Comparison of ENCODE assay signal across 14 cellular contexts in genomic region chr22:47131611-47132427, GRCh38.
A peak's percentile ranks its signal among the peaks of the same experiment; 100 is the strongest.
DNase-seq lines count a peak whose midpoint lies in the region; ATAC-seq, FAIRE-seq and TF ChIP-seq lines count a peak whose summit lies in the region.
"Had no signal": no experiment of that assay in that cellular context is flagged by ENCODE, and none has a peak within 500 bp of the region (broad histone marks: within the 10 kb centered on the region; RNA-seq: fewer than 3 reads in every experiment).

No MANE protein-coding gene starts in this region.

- H3K27me3 Mint-ChIP-seq in activated T-cell treated with anti-CD3 and anti-CD28 coated beads, Interleukin-2, amount 50 U/mL, for 24 hours, result no peaks in the 10 kb centered on the region
- H3K27me3 Mint-ChIP-seq in activated T-cell treated with anti-CD3 and anti-CD28 coated beads, Interleukin-2, amount 50 U/mL, for 4 hours (ENCODE audit: low read depth), result no peaks in the 10 kb centered on the region
- H3K27me3 Mint-ChIP-seq in natural killer cell (ENCODE audit: low read depth in 2 of 2) (no peaks in the 10 kb centered on the region), type B pancreatic cell (no peaks in the 10 kb centered on the region)
- no peaks in the 10 kb centered on the region for H3K27me3 Mint-ChIP-seq in natural killer cell treated with Interleukin-12 subunit alpha and Interleukin-12 subunit beta and Interleukin-15 and Interleukin-18, amount 100 ng/mL, for 72 hours
- no peaks in the 10 kb centered on the region for H3K27me3 Mint-ChIP-seq in stimulated activated memory B cell treated with anti-CD40 and anti-IgM and Interleukin-4, amounts not matched to agents 10 μg/mL and 1 μg/mL and 100 μg/mL, for 72 hours
- H3K27me3 Mint-ChIP-seq: CD4-positive, CD25-positive, alpha-beta regulatory T cell had no signal

- H3K4me1 ChIP-seq in kidney (ENCODE audit: control insufficient read depth in 1 of 2, insufficient read depth in 1 of 2, low read depth in 1 of 2, low read length in 2 of 2), result no peaks in the 10 kb centered on the region
- H3K4me1 ChIP-seq: BLaER1 had no signal

- no peak overlapping the region for H3K4me3 ChIP-seq in kidney (ENCODE audit: low read length in 2 of 2)
- H3K4me3 ChIP-seq: BLaER1 had no signal

- TF ChIP-seq CTCF in natural killer cell (IDR thresholded peaks at IDR 0.05) (no peak), kidney (IDR thresholded peaks at IDR 0.05; ENCODE audit: borderline replicate concordance, extremely low read depth, insufficient read depth) (no peak), type B pancreatic cell (conservative IDR thresholded peaks at IDR 0.05) (no peak)

- H3K9me3 Mint-ChIP-seq in activated T-cell treated with anti-CD3 and anti-CD28 coated beads, Interleukin-2, amount 50 U/mL, for 24 hours, result no peaks in the 10 kb centered on the region
- H3K9me3 Mint-ChIP-seq in activated T-cell treated with anti-CD3 and anti-CD28 coated beads, Interleukin-2, amount 50 U/mL, for 4 hours, result no peaks in the 10 kb centered on the region
- no peaks in the 10 kb centered on the region for H3K9me3 Mint-ChIP-seq in natural killer cell
- no peaks in the 10 kb centered on the region for H3K9me3 Mint-ChIP-seq in natural killer cell treated with Interleukin-12 subunit alpha and Interleukin-12 subunit beta and Interleukin-15 and Interleukin-18, amount 100 ng/mL, for 72 hours
- no peaks in the 10 kb centered on the region for H3K9me3 Mint-ChIP-seq in type B pancreatic cell
- H3K9me3 Mint-ChIP-seq in stimulated activated memory B cell treated with anti-CD40 and anti-IgM and Interleukin-4, amounts not matched to agents 10 μg/mL and 1 μg/mL and 100 μg/mL, for 72 hours, result no peaks in the 10 kb centered on the region
- H3K9me3 Mint-ChIP-seq: CD4-positive, CD25-positive, alpha-beta regulatory T cell had no signal

- peaks cover 3% of the 10 kb centered on the region for H3K4me1 Mint-ChIP-seq in activated T-cell treated with anti-CD3 and anti-CD28 coated beads, Interleukin-2, amount 50 U/mL, for 24 hours (ENCODE audit: low read depth)
- H3K4me1 Mint-ChIP-seq in activated T-cell treated with anti-CD3 and anti-CD28 coated beads, Interleukin-2, amount 50 U/mL, for 4 hours (ENCODE audit: low read depth), result peaks cover 1% of the 10 kb centered on the region
- H3K4me1 Mint-ChIP-seq in natural killer cell (peaks cover 0 to 18% of the 10 kb centered on the region in 2 donors), type B pancreatic cell (ENCODE audit: unreplicated experiment) (peaks cover 17% of the 10 kb centered on the region)
- peaks cover 0 to 8% of the 10 kb centered on the region in 2 donors for H3K4me1 Mint-ChIP-seq in natural killer cell treated with Interleukin-12 subunit alpha and Interleukin-12 subunit beta and Interleukin-15 and Interleukin-18, amount 100 ng/mL, for 72 hours (ENCODE audit: low read depth in 2 of 2)
- peaks cover 3% of the 10 kb centered on the region for H3K4me1 Mint-ChIP-seq in stimulated activated memory B cell treated with anti-CD40 and anti-IgM and Interleukin-4, amounts not matched to agents 10 μg/mL and 1 μg/mL and 100 μg/mL, for 72 hours

- no peak for FAIRE-seq in kidney (lab: Jason Lieb, UNC)

- no peak overlapping the region for H3K4me3 Mint-ChIP-seq in activated T-cell treated with anti-CD3 and anti-CD28 coated beads, Interleukin-2, amount 50 U/mL, for 24 hours
- no peak overlapping the region for H3K4me3 Mint-ChIP-seq in activated T-cell treated with anti-CD3 and anti-CD28 coated beads, Interleukin-2, amount 50 U/mL, for 4 hours
- H3K4me3 Mint-ChIP-seq in natural killer cell, result peak overlapping the region; percentile 15
- H3K4me3 Mint-ChIP-seq in natural killer cell treated with Interleukin-12 subunit alpha and Interleukin-12 subunit beta and Interleukin-15 and Interleukin-18, amount 100 ng/mL, for 72 hours, result no peak overlapping the region
- H3K4me3 Mint-ChIP-seq in type B pancreatic cell, result no peak overlapping the region
- H3K4me3 Mint-ChIP-seq in stimulated activated memory B cell treated with anti-CD40 and anti-IgM and Interleukin-4, amounts not matched to agents 10 μg/mL and 1 μg/mL and 100 μg/mL, for 72 hours, result no peak overlapping the region
- H3K4me3 Mint-ChIP-seq: CD4-positive, CD25-positive, alpha-beta regulatory T cell had no signal

- peaks cover 23% of the 10 kb centered on the region for H3K36me3 Mint-ChIP-seq in activated T-cell treated with anti-CD3 and anti-CD28 coated beads, Interleukin-2, amount 50 U/mL, for 24 hours (ENCODE audit: low read depth)
- H3K36me3 Mint-ChIP-seq in activated T-cell treated with anti-CD3 and anti-CD28 coated beads, Interleukin-2, amount 50 U/mL, for 4 hours (ENCODE audit: insufficient read depth), result peaks cover 11% of the 10 kb centered on the region
- H3K36me3 Mint-ChIP-seq in natural killer cell (no peaks in the 10 kb centered on the region), type B pancreatic cell (peaks cover 3% of the 10 kb centered on the region)
- no peaks in the 10 kb centered on the region for H3K36me3 Mint-ChIP-seq in natural killer cell treated with Interleukin-12 subunit alpha and Interleukin-12 subunit beta and Interleukin-15 and Interleukin-18, amount 100 ng/mL, for 72 hours
- peaks cover 49% of the 10 kb centered on the region for H3K36me3 Mint-ChIP-seq in stimulated activated memory B cell treated with anti-CD40 and anti-IgM and Interleukin-4, amounts not matched to agents 10 μg/mL and 1 μg/mL and 100 μg/mL, for 72 hours

- intact Hi-C loops in natural killer cell (cut with micrococcal nuclease) (no loop called here), kidney (cut with DNase I) (no loop called here)

- H3K36me3 ChIP-seq in kidney (ENCODE audit: control insufficient read depth in 1 of 2, insufficient read depth in 2 of 2, low read length in 2 of 2), result no peaks in the 10 kb centered on the region

- H3K27ac Mint-ChIP-seq in activated T-cell treated with anti-CD3 and anti-CD28 coated beads, Interleukin-2, amount 50 U/mL, for 24 hours, result peak overlapping the region; percentile 55
- H3K27ac Mint-ChIP-seq in natural killer cell, result no peak overlapping the region
- no peak overlapping the region for H3K27ac Mint-ChIP-seq in natural killer cell treated with Interleukin-12 subunit alpha and Interleukin-12 subunit beta and Interleukin-15 and Interleukin-18, amount 100 ng/mL, for 72 hours
- peak overlapping the region; percentile 34 for H3K27ac Mint-ChIP-seq in type B pancreatic cell
- no peak overlapping the region for H3K27ac Mint-ChIP-seq in stimulated activated memory B cell treated with anti-CD40 and anti-IgM and Interleukin-4, amounts not matched to agents 10 μg/mL and 1 μg/mL and 100 μg/mL, for 72 hours
- H3K27ac Mint-ChIP-seq: CD4-positive, CD25-positive, alpha-beta regulatory T cell had no signal

- H3K27ac ChIP-seq in kidney (ENCODE audit: low read depth in 2 of 2, low read length in 2 of 2), result no peak overlapping the region
- H3K27ac ChIP-seq: BLaER1 had no signal

- no peak for DNase-seq in activated T-cell treated with anti-CD3 and anti-CD28 coated beads, Interleukin-2, amount 50 U/mL, for 24 hours
- no peak for DNase-seq in activated T-cell treated with anti-CD3 and anti-CD28 coated beads, Interleukin-2, amount 50 U/mL, for 4 hours
- DNase-seq in natural killer cell (no peak), kidney (peak; percentile 48), type B pancreatic cell (ENCODE audit: extremely low spot score, unreplicated experiment) (no peak)
- no peak for DNase-seq in natural killer cell treated with Interleukin-12 subunit alpha and Interleukin-12 subunit beta and Interleukin-15 and Interleukin-18, amount 100 ng/mL, for 72 hours (ENCODE audit: low spot score)
- no peak for DNase-seq in stimulated activated CD8-positive, alpha-beta memory T cell treated with anti-CD3 and anti-CD28 coated beads, Interleukin-4, amount 100 ng/mL, for 48 hours
- DNase-seq: 8988T; AML-193; CD4-positive, CD25-positive, alpha-beta regulatory T cell; DMS53; H7 had no signal

- no peak overlapping the region for H3K9ac ChIP-seq in kidney (ENCODE audit: low read length in 2 of 2)
- H3K9ac ChIP-seq: BLaER1 had no signal

- no peak for ATAC-seq in activated T-cell treated with anti-CD3 and anti-CD28 coated beads, Interleukin-2, amount 50 U/mL, for 4 hours
- no peak for ATAC-seq in natural killer cell
- ATAC-seq in natural killer cell treated with Interleukin-12 subunit alpha and Interleukin-12 subunit beta and Interleukin-15 and Interleukin-18, amount 100 ng/mL, for 72 hours, result no peak
- ATAC-seq in stimulated activated memory B cell treated with anti-CD40 and anti-IgM and Interleukin-4, amounts not matched to agents 10 μg/mL and 1 μg/mL and 100 μg/mL, for 72 hours, result no peak

- H3K9me3 ChIP-seq in kidney (ENCODE audit: control insufficient read depth in 1 of 2, low read length in 2 of 2), result no peaks in the 10 kb centered on the region
- H3K9me3 ChIP-seq: BLaER1 had no signal

Comparison
In these comparisons a context has a peak if more than half of its experiments do, and no peak if none do; other contexts are left out.
1. H3K27ac Mint-ChIP-seq: peak in activated T-cell treated with anti-CD3 and anti-CD28 coated beads, Interleukin-2, amount 50 U/mL, for 24 hours (single experiment) and type B pancreatic cell (single experiment); none in natural killer cell (0 of 2), natural killer cell treated with Interleukin-12 subunit alpha and Interleukin-12 subunit beta and Interleukin-15 and Interleukin-18, amount 100 ng/mL, for 72 hours (0 of 2) and stimulated activated memory B cell treated with anti-CD40 and anti-IgM and Interleukin-4, amounts not matched to agents 10 μg/mL and 1 μg/mL and 100 μg/mL, for 72 hours (single experiment).